Comparison of ENCODE assay signal across 16 cellular contexts in genomic region chr5:169711826-169712225, GRCh38.
A peak's percentile ranks its signal among the peaks of the same experiment; 100 is the strongest.
DNase-seq lines count a peak whose midpoint lies in the region; ATAC-seq and TF ChIP-seq lines count a peak whose summit lies in the region.
"Had no signal": no experiment of that assay in that cellular context is flagged by ENCODE, and none has a peak within 500 bp of the region (broad histone marks: within the 10 kb centered on the region; RNA-seq: fewer than 3 reads in every experiment).

No MANE protein-coding gene starts in this region.

- H3K9me3 ChIP-seq in mesenchymal stem cell (ENCODE audit: control insufficient read depth, low read length): no peaks in the 10 kb centered on the region

- H2BK5ac ChIP-seq in mesenchymal stem cell (ENCODE audit: low read depth, low read length, poor library complexity, severe bottlenecking): no peak overlapping the region

- DNase-seq in activated T-cell treated with anti-CD3 and anti-CD28 coated beads, Interleukin-2, amount 50 U/mL, for 24 hours: no peak
- DNase-seq in activated T-cell treated with anti-CD3 and anti-CD28 coated beads, Interleukin-2, amount 50 U/mL, for 72 hours: no peak
- no peak for DNase-seq in activated T-helper 1 cell treated with anti-CD3 and anti-CD28 coated beads, Interleukin-12 subunit alpha, Interleukin-12 subunit beta, Interleukin-2, Interleukin-4 antibody, amounts not matched to agents 30 ng/mL and 10 ng/mL and 1 ng/mL, durations not matched to agents 14 hours and 24 hours and 36 hours (ENCODE audit: low spot score)
- DNase-seq in neural crest cell (ENCODE audit: low read depth, low spot score) (no peak), mesenchymal stem cell (no peak)
- DNase-seq: 8988T; CD4-positive, CD25-positive, alpha-beta regulatory T cell; DMS53; GOT3; H9; KG1 had no signal

- peaks cover 100% of the 10 kb centered on the region for H3K36me3 Mint-ChIP-seq in activated T-cell treated with anti-CD3 and anti-CD28 coated beads, Interleukin-2, amount 50 U/mL, for 24 hours (ENCODE audit: low read depth)
- peaks cover 22 to 49% of the 10 kb centered on the region in 2 donors for H3K36me3 Mint-ChIP-seq in activated T-cell treated with anti-CD3 and anti-CD28 coated beads, Interleukin-2, amount 50 U/mL, for 72 hours (ENCODE audit: insufficient read depth in 2 of 2)
- H3K36me3 Mint-ChIP-seq in activated T-helper 1 cell treated with anti-CD3 and anti-CD28 coated beads, Interleukin-12 subunit alpha, Interleukin-12 subunit beta, Interleukin-2, Interleukin-4 antibody, amounts not matched to agents 30 ng/mL and 10 ng/mL and 1 ng/mL, durations not matched to agents 14 hours and 24 hours and 36 hours (ENCODE audit: low read depth): peaks cover 61% of the 10 kb centered on the region
- no peaks in the 10 kb centered on the region for H3K36me3 Mint-ChIP-seq in neural crest cell (ENCODE audit: low read depth)

- 100% methylated on average over 1 of the region's 4 CpGs for WGBS in mesenchymal stem cell

- H2BK12ac ChIP-seq in mesenchymal stem cell (ENCODE audit: low read length in 2 of 2): no peak overlapping the region

- H3K27me3 ChIP-seq in mesenchymal stem cell (ENCODE audit: control insufficient read depth in 1 of 2, insufficient read depth in 1 of 2, low read length in 2 of 2): no peaks in the 10 kb centered on the region
- H3K27me3 ChIP-seq: BLaER1 treated with 17β-estradiol and CSF1 and Interleukin-3, amounts not matched to agents 10 nM and 100 nM had no signal

- H4K8ac ChIP-seq in mesenchymal stem cell (ENCODE audit: low read length): no peak overlapping the region

- no peak overlapping the region for H3K4me3 Mint-ChIP-seq in activated T-cell treated with anti-CD3 and anti-CD28 coated beads, Interleukin-2, amount 50 U/mL, for 24 hours
- no peak overlapping the region for H3K4me3 Mint-ChIP-seq in activated T-cell treated with anti-CD3 and anti-CD28 coated beads, Interleukin-2, amount 50 U/mL, for 72 hours
- no peak overlapping the region for H3K4me3 Mint-ChIP-seq in activated T-helper 1 cell treated with anti-CD3 and anti-CD28 coated beads, Interleukin-12 subunit alpha, Interleukin-12 subunit beta, Interleukin-2, Interleukin-4 antibody, amounts not matched to agents 30 ng/mL and 10 ng/mL and 1 ng/mL, durations not matched to agents 14 hours and 24 hours and 36 hours
- no peak overlapping the region for H3K4me3 Mint-ChIP-seq in neural crest cell
- H3K4me3 Mint-ChIP-seq: CD4-positive, CD25-positive, alpha-beta regulatory T cell; H9; IgD-negative memory B cell had no signal

- no peak overlapping the region for H3K18ac ChIP-seq in mesenchymal stem cell (ENCODE audit: low read depth in 1 of 2, low read length in 2 of 2)

- no peak overlapping the region for H2BK120ac ChIP-seq in mesenchymal stem cell (ENCODE audit: low read depth, low read length)

- H3K9ac ChIP-seq in mesenchymal stem cell (ENCODE audit: low read length): no peak overlapping the region
- H3K9ac ChIP-seq: BLaER1 treated with 17β-estradiol and CSF1 and Interleukin-3, amounts not matched to agents 10 nM and 100 nM had no signal

- H3K27ac ChIP-seq in mesenchymal stem cell (ENCODE audit: low read length, poor library complexity, severe bottlenecking): no peak overlapping the region
- H3K27ac ChIP-seq: BLaER1 treated with 17β-estradiol and CSF1 and Interleukin-3, amounts not matched to agents 10 nM and 100 nM had no signal

- no peak overlapping the region for H4K91ac ChIP-seq in mesenchymal stem cell (ENCODE audit: low read length)

- no peaks in the 10 kb centered on the region for H3K36me3 ChIP-seq in mesenchymal stem cell (ENCODE audit: control insufficient read depth in 1 of 2, insufficient read depth in 2 of 2, low read depth in 1 of 2, low read length in 2 of 2)

- no peak overlapping the region for H3K14ac ChIP-seq in mesenchymal stem cell (ENCODE audit: low read length in 2 of 2)

- H2AK5ac ChIP-seq in mesenchymal stem cell (ENCODE audit: low read length, severe bottlenecking): no peak overlapping the region

- H3K23ac ChIP-seq in mesenchymal stem cell (ENCODE audit: low read length in 2 of 2): no peak overlapping the region

- H3K4me3 ChIP-seq in mesenchymal stem cell (ENCODE audit: insufficient read depth in 1 of 2, low read depth in 1 of 2, low read length in 2 of 2): no peak overlapping the region
- H3K4me3 ChIP-seq: BLaER1 treated with 17β-estradiol and CSF1 and Interleukin-3, amounts not matched to agents 10 nM and 100 nM; GM12878 had no signal

- intact Hi-C loops in activated T-helper 1 cell treated with anti-CD3 and anti-CD28 coated beads, Interleukin-12 subunit alpha, Interleukin-12 subunit beta, Interleukin-2, Interleukin-4 antibody, amounts not matched to agents 30 ng/mL and 10 ng/mL and 1 ng/mL, durations not matched to agents 14 hours and 24 hours and 36 hours (cut with micrococcal nuclease): no loop called here

- no peak overlapping the region for H2AFZ ChIP-seq in mesenchymal stem cell (ENCODE audit: low read depth, low read length)

- no peak for ATAC-seq in activated T-cell treated with anti-CD3 and anti-CD28 coated beads, Interleukin-2, amount 50 U/mL, for 72 hours (replicated peaks in 1 of 2)
- ATAC-seq in HG03565 (IDR thresholded peaks at IDR 0.05; ENCODE audit: unreplicated experiment) (no peak), HG02763 (IDR thresholded peaks at IDR 0.05; ENCODE audit: unreplicated experiment) (no peak)
- ATAC-seq: GM12878 had no signal

- H3K79me1 ChIP-seq in mesenchymal stem cell (replicated peaks; ENCODE audit: low read length, poor library complexity, severe bottlenecking): no peaks in the 10 kb centered on the region

- no peak overlapping the region for H2BK15ac ChIP-seq in mesenchymal stem cell (ENCODE audit: low read depth, poor library complexity, severe bottlenecking)

- no peak for TF ChIP-seq CTCF in neural crest cell (conservative IDR thresholded peaks at IDR 0.05)

- H3K4me2 ChIP-seq in mesenchymal stem cell (ENCODE audit: low read length, poor library complexity, severe bottlenecking): no peak overlapping the region
- H3K4me2 ChIP-seq: BLaER1 treated with 17β-estradiol and CSF1 and Interleukin-3, amounts not matched to agents 10 nM and 100 nM had no signal

- H3K27me3 Mint-ChIP-seq in activated T-cell treated with anti-CD3 and anti-CD28 coated beads, Interleukin-2, amount 50 U/mL, for 24 hours: no peaks in the 10 kb centered on the region
- H3K27me3 Mint-ChIP-seq in activated T-cell treated with anti-CD3 and anti-CD28 coated beads, Interleukin-2, amount 50 U/mL, for 72 hours (ENCODE audit: low read depth): no peaks in the 10 kb centered on the region
- H3K27me3 Mint-ChIP-seq in activated T-helper 1 cell treated with anti-CD3 and anti-CD28 coated beads, Interleukin-12 subunit alpha, Interleukin-12 subunit beta, Interleukin-2, Interleukin-4 antibody, amounts not matched to agents 30 ng/mL and 10 ng/mL and 1 ng/mL, durations not matched to agents 14 hours and 24 hours and 36 hours (ENCODE audit: insufficient read depth): no peaks in the 10 kb centered on the region
- H3K27me3 Mint-ChIP-seq in neural crest cell (ENCODE audit: low read depth): no peaks in the 10 kb centered on the region
- H3K27me3 Mint-ChIP-seq: CD4-positive, CD25-positive, alpha-beta regulatory T cell; IgD-negative memory B cell had no signal

- H3K4ac ChIP-seq in mesenchymal stem cell (ENCODE audit: low read depth in 1 of 2, low read length in 2 of 2): peak overlapping the region in 1 of 2 experiments; percentile 55

- H3K4me1 Mint-ChIP-seq in activated T-cell treated with anti-CD3 and anti-CD28 coated beads, Interleukin-2, amount 50 U/mL, for 24 hours (ENCODE audit: low read depth): peaks cover 14% of the 10 kb centered on the region
- H3K4me1 Mint-ChIP-seq in activated T-cell treated with anti-CD3 and anti-CD28 coated beads, Interleukin-2, amount 50 U/mL, for 72 hours (ENCODE audit: low read depth): peaks cover 25% of the 10 kb centered on the region
- peaks cover 12% of the 10 kb centered on the region for H3K4me1 Mint-ChIP-seq in activated T-helper 1 cell treated with anti-CD3 and anti-CD28 coated beads, Interleukin-12 subunit alpha, Interleukin-12 subunit beta, Interleukin-2, Interleukin-4 antibody, amounts not matched to agents 30 ng/mL and 10 ng/mL and 1 ng/mL, durations not matched to agents 14 hours and 24 hours and 36 hours (ENCODE audit: low read depth)
- H3K4me1 Mint-ChIP-seq in neural crest cell: peaks cover 28% of the 10 kb centered on the region

- no peaks in the 10 kb centered on the region for H3K9me3 Mint-ChIP-seq in activated T-cell treated with anti-CD3 and anti-CD28 coated beads, Interleukin-2, amount 50 U/mL, for 24 hours
- no peaks in the 10 kb centered on the region for H3K9me3 Mint-ChIP-seq in activated T-cell treated with anti-CD3 and anti-CD28 coated beads, Interleukin-2, amount 50 U/mL, for 72 hours
- no peaks in the 10 kb centered on the region for H3K9me3 Mint-ChIP-seq in activated T-helper 1 cell treated with anti-CD3 and anti-CD28 coated beads, Interleukin-12 subunit alpha, Interleukin-12 subunit beta, Interleukin-2, Interleukin-4 antibody, amounts not matched to agents 30 ng/mL and 10 ng/mL and 1 ng/mL, durations not matched to agents 14 hours and 24 hours and 36 hours
- H3K9me3 Mint-ChIP-seq in neural crest cell: peaks cover 10% of the 10 kb centered on the region
- H3K9me3 Mint-ChIP-seq: CD4-positive, CD25-positive, alpha-beta regulatory T cell; H9; IgD-negative memory B cell had no signal

- H3K27ac Mint-ChIP-seq in activated T-cell treated with anti-CD3 and anti-CD28 coated beads, Interleukin-2, amount 50 U/mL, for 24 hours: peak overlapping the region; percentile 59
- H3K27ac Mint-ChIP-seq in activated T-cell treated with anti-CD3 and anti-CD28 coated beads, Interleukin-2, amount 50 U/mL, for 72 hours: no peak overlapping the region
- peak overlapping the region; percentile 45 for H3K27ac Mint-ChIP-seq in activated T-helper 1 cell treated with anti-CD3 and anti-CD28 coated beads, Interleukin-12 subunit alpha, Interleukin-12 subunit beta, Interleukin-2, Interleukin-4 antibody, amounts not matched to agents 30 ng/mL and 10 ng/mL and 1 ng/mL, durations not matched to agents 14 hours and 24 hours and 36 hours
- H3K27ac Mint-ChIP-seq in neural crest cell (ENCODE audit: unreplicated experiment): peak overlapping the region; percentile 5
- H3K27ac Mint-ChIP-seq: H9, IgD-negative memory B cell had no signal

- H3K4me1 ChIP-seq in mesenchymal stem cell (ENCODE audit: control insufficient read depth, insufficient read depth, low read depth, low read length): peaks cover 17% of the 10 kb centered on the region
